ENCODE assay signal across 9 cellular contexts in the genomic region with DNA sequence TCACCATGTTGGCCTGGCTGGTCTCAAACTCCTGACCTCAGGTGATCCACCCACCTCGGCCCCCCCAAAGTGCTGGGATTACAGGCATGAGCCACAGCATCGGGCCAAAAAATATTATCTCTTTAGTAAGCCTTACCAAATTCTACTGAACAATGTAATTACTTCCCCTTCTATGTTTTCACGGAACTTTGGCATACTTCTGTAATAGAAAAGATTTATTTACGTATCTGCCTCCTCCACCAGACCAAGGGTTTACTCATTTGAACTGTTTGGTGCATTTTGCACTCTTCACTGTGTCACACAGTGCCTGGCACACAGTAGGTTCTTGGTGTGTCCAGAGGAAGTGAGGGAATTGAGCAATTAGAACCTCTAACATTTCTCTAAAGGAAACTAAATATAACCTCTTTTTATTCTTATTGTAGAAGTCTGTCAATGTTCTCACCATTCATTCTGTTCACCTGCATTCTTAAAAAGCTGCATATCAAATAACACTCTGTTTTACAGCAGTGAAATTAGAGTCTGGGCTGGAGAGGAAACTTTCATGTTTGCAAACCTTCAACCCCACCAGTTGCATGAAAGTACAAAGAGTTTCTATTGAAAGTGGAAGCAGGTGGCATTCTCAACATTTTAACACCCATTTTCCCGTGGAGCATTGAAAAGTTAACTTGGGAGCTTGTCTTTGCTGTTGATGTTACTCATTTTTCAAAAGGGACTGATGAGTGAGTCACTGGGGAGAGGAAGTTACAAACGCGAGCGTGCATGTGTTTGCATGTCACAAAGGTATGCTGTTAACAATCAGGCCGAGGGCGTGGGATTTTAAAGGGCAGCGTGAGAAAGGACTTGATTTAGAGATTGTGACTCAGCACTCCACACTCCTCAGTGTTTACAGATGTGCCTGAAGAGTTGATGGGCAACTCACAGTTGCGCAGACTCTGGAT.
A peak's percentile ranks its signal among the peaks of the same experiment; 100 is the strongest.
DNase-seq lines count a peak whose midpoint lies in the region; ATAC-seq and TF ChIP-seq lines count a peak whose summit lies in the region.
"Had no signal": no experiment of that assay in that cellular context is flagged by ENCODE, and none has a peak within 500 bp of the region (broad histone marks: within the 10 kb centered on the region; RNA-seq: fewer than 3 reads in every experiment).

No MANE protein-coding gene starts in this region.

- peak overlapping the region; percentile 8 for H3K4me3 Mint-ChIP-seq in type B pancreatic cell
- H3K4me3 Mint-ChIP-seq in naive thymus-derived CD8-positive, alpha-beta T cell, result no peak overlapping the region

- no peaks in the 10 kb centered on the region for H3K9me3 Mint-ChIP-seq in type B pancreatic cell
- H3K9me3 Mint-ChIP-seq in naive thymus-derived CD8-positive, alpha-beta T cell, result peaks cover 0 to 10% (median under 1%) of the 10 kb centered on the region in 9 donors

- TF ChIP-seq CTCF in fibroblast of villous mesenchyme (IDR thresholded peaks at IDR 0.05; ENCODE audit: insufficient read depth, low read depth, low read length) (no peak), type B pancreatic cell (conservative IDR thresholded peaks at IDR 0.05) (no peak)

- peak; percentile 69 for DNase-seq in NCI-H510A treated with DMSO at 0.1 percent for 48 hours (lab: John Stamatoyannopoulos, UW)
- no peak for DNase-seq in NCI-H510A (lab: John Stamatoyannopoulos, UW)
- DNase-seq in RKO (ENCODE audit: low spot score), result peak; percentile 83
- DNase-seq in fibroblast of villous mesenchyme (ENCODE audit: low read depth), result peak; percentile 87
- no peak for DNase-seq in type B pancreatic cell (ENCODE audit: extremely low spot score, unreplicated experiment)
- no peak for DNase-seq in effector CD4-positive, alpha-beta T cell
- DNase-seq in naive thymus-derived CD8-positive, alpha-beta T cell, result no peak
- no peak for DNase-seq in stimulated activated CD4-positive, alpha-beta T cell treated with anti-CD3 and anti-CD28 coated beads, Interleukin-15, amount 100 ng/mL, for 24 hours
- DNase-seq: stimulated activated CD8-positive, alpha-beta memory T cell treated with anti-CD3 and anti-CD28 coated beads, Interleukin-4, amount 100 ng/mL, for 48 hours had no signal

- H3K4me3 ChIP-seq in fibroblast of villous mesenchyme (ENCODE audit: low read depth, low read length), result no peak overlapping the region

- no peak for ATAC-seq in naive thymus-derived CD8-positive, alpha-beta T cell

- H3K36me3 Mint-ChIP-seq in type B pancreatic cell, result no peaks in the 10 kb centered on the region
- H3K36me3 Mint-ChIP-seq in naive thymus-derived CD8-positive, alpha-beta T cell, result no peaks in the 10 kb centered on the region

- peaks cover 18% of the 10 kb centered on the region for H3K27me3 Mint-ChIP-seq in type B pancreatic cell
- peaks cover 0 to 8% (median 0%) of the 10 kb centered on the region in 5 donors for H3K27me3 Mint-ChIP-seq in naive thymus-derived CD8-positive, alpha-beta T cell

- no peaks in the 10 kb centered on the region for H3K4me1 Mint-ChIP-seq in type B pancreatic cell (ENCODE audit: unreplicated experiment)
- no peaks in the 10 kb centered on the region for H3K4me1 Mint-ChIP-seq in naive thymus-derived CD8-positive, alpha-beta T cell

- POLR2A ChIA-PET in naive thymus-derived CD8-positive, alpha-beta T cell (lab: Charles Lee), result no interaction called here

- H3K27ac Mint-ChIP-seq in type B pancreatic cell, result peak overlapping the region; percentile 88
- H3K27ac Mint-ChIP-seq in naive thymus-derived CD8-positive, alpha-beta T cell, result no peak overlapping the region

Comparison
In these comparisons a context has a peak if more than half of its experiments do, and no peak if none do; other contexts are left out.
1. DNase-seq: peak in NCI-H510A treated with DMSO at 0.1 percent for 48 hours (single experiment), RKO (single experiment) and fibroblast of villous mesenchyme (single experiment); none in NCI-H510A (single experiment), type B pancreatic cell (single experiment), effector CD4-positive, alpha-beta T cell (single experiment), naive thymus-derived CD8-positive, alpha-beta T cell (0 of 10) and stimulated activated CD4-positive, alpha-beta T cell treated with anti-CD3 and anti-CD28 coated beads, Interleukin-15, amount 100 ng/mL, for 24 hours (single experiment).